19 cellular contexts compared by ENCODE assay signal in genomic region chr4:2354760-2355159, GRCh38.
DNase-seq lines count a peak whose midpoint lies in the region; ATAC-seq lines count a peak whose summit lies in the region.
"Had no signal": no experiment of that assay in that cellular context is flagged by ENCODE, and none has a peak within 500 bp of the region (broad histone marks: within the 10 kb centered on the region; RNA-seq: fewer than 3 reads in every experiment).

No MANE protein-coding gene starts in this region.

- H3K36me3 ChIP-seq in naive thymus-derived CD4-positive, alpha-beta T cell (ENCODE audit: control insufficient read depth in 2 of 3, insufficient read depth in 3 of 3, low read length in 3 of 3), result peaks cover 0 to 6% (median 0%) of the 10 kb centered on the region in 3 experiments
- H3K36me3 ChIP-seq: adrenal gland, cardiac muscle cell, vagina had no signal

- H3K36me3 Mint-ChIP-seq in activated T-cell treated with anti-CD3 and anti-CD28 coated beads, Interleukin-2, amount 50 U/mL, for 4 hours (ENCODE audit: insufficient read depth), result no peaks in the 10 kb centered on the region
- no peaks in the 10 kb centered on the region for H3K36me3 Mint-ChIP-seq in naive thymus-derived CD4-positive, alpha-beta T cell
- H3K36me3 Mint-ChIP-seq in stimulated activated naive CD8-positive, alpha-beta T cell treated with anti-CD3 and anti-CD28 coated beads, Interleukin-15, Interleukin-2, amounts not matched to agents 100 ng/mL and 50 ng/mL, for 24 hours (ENCODE audit: low read depth), result no peaks in the 10 kb centered on the region
- H3K36me3 Mint-ChIP-seq: mesothelial cell of epicardium had no signal

- ATAC-seq in activated T-cell treated with anti-CD3 and anti-CD28 coated beads, Interleukin-2, amount 50 U/mL, for 4 hours, result peak; percentile 48 to 52
- ATAC-seq in naive thymus-derived CD4-positive, alpha-beta T cell, result peak; percentile 45
- ATAC-seq in GM19351 (IDR thresholded peaks at IDR 0.05; ENCODE audit: unreplicated experiment), result no peak

- POLR2A ChIA-PET in naive thymus-derived CD4-positive, alpha-beta T cell (lab: Charles Lee), result no interaction called here

- no peak overlapping the region for H3K4me3 Mint-ChIP-seq in activated T-cell treated with anti-CD3 and anti-CD28 coated beads, Interleukin-2, amount 50 U/mL, for 4 hours
- peak overlapping the region in 1 of 10 donors; percentile 4 for H3K4me3 Mint-ChIP-seq in naive thymus-derived CD4-positive, alpha-beta T cell
- H3K4me3 Mint-ChIP-seq in stimulated activated naive CD8-positive, alpha-beta T cell treated with anti-CD3 and anti-CD28 coated beads, Interleukin-15, Interleukin-2, amounts not matched to agents 100 ng/mL and 50 ng/mL, for 24 hours, result no peak overlapping the region
- H3K4me3 Mint-ChIP-seq: mesothelial cell of epicardium had no signal

- no peaks in the 10 kb centered on the region for H3K9me3 Mint-ChIP-seq in activated T-cell treated with anti-CD3 and anti-CD28 coated beads, Interleukin-2, amount 50 U/mL, for 4 hours
- H3K9me3 Mint-ChIP-seq in naive thymus-derived CD4-positive, alpha-beta T cell, result no peaks in the 10 kb centered on the region
- no peaks in the 10 kb centered on the region for H3K9me3 Mint-ChIP-seq in stimulated activated naive CD8-positive, alpha-beta T cell treated with anti-CD3 and anti-CD28 coated beads, Interleukin-15, Interleukin-2, amounts not matched to agents 100 ng/mL and 50 ng/mL, for 24 hours
- H3K9me3 Mint-ChIP-seq: mesothelial cell of epicardium had no signal

- H3K27me3 Mint-ChIP-seq in activated T-cell treated with anti-CD3 and anti-CD28 coated beads, Interleukin-2, amount 50 U/mL, for 4 hours (ENCODE audit: low read depth), result no peaks in the 10 kb centered on the region
- H3K27me3 Mint-ChIP-seq in naive thymus-derived CD4-positive, alpha-beta T cell, result no peaks in the 10 kb centered on the region
- no peaks in the 10 kb centered on the region for H3K27me3 Mint-ChIP-seq in stimulated activated naive CD8-positive, alpha-beta T cell treated with anti-CD3 and anti-CD28 coated beads, Interleukin-15, Interleukin-2, amounts not matched to agents 100 ng/mL and 50 ng/mL, for 24 hours

- H3K27me3 ChIP-seq in naive thymus-derived CD4-positive, alpha-beta T cell (ENCODE audit: control insufficient read depth in 2 of 2, insufficient read depth in 2 of 2, low read length in 2 of 2), result no peaks in the 10 kb centered on the region
- H3K27me3 ChIP-seq: adrenal gland, cardiac muscle cell, vagina had no signal

- H3K27ac ChIP-seq in naive thymus-derived CD4-positive, alpha-beta T cell (ENCODE audit: low read depth, low read length), result no peak overlapping the region
- H3K27ac ChIP-seq: adrenal gland, cardiac muscle cell, vagina had no signal

- H3K27ac Mint-ChIP-seq in naive thymus-derived CD4-positive, alpha-beta T cell, result peak overlapping the region in 3 of 9 donors; percentile 38 to 77 (median 45)
- H3K27ac Mint-ChIP-seq in stimulated activated naive CD8-positive, alpha-beta T cell treated with anti-CD3 and anti-CD28 coated beads, Interleukin-15, Interleukin-2, amounts not matched to agents 100 ng/mL and 50 ng/mL, for 24 hours, result peak overlapping the region; percentile 26
- H3K27ac Mint-ChIP-seq: mesothelial cell of epicardium had no signal

- H3K9me3 ChIP-seq in naive thymus-derived CD4-positive, alpha-beta T cell (ENCODE audit: control insufficient read depth in 2 of 3, low read length in 3 of 3), result no peaks in the 10 kb centered on the region
- H3K9me3 ChIP-seq: adrenal gland, vagina had no signal

- CTCF ChIA-PET in naive thymus-derived CD4-positive, alpha-beta T cell (lab: Charles Lee), result interaction anchor here (1.2 to 1.5 kb wide), 3 partner anchors 134 to 137 kb away, joined by 3 to 7 read pairs (median 3); no protein-coding TSS in a partner anchor

- peaks cover 8% of the 10 kb centered on the region for H3K4me1 Mint-ChIP-seq in activated T-cell treated with anti-CD3 and anti-CD28 coated beads, Interleukin-2, amount 50 U/mL, for 4 hours (ENCODE audit: low read depth)
- peaks cover 0 to 11% (median 6%) of the 10 kb centered on the region in 7 donors for H3K4me1 Mint-ChIP-seq in naive thymus-derived CD4-positive, alpha-beta T cell
- H3K4me1 Mint-ChIP-seq in stimulated activated naive CD8-positive, alpha-beta T cell treated with anti-CD3 and anti-CD28 coated beads, Interleukin-15, Interleukin-2, amounts not matched to agents 100 ng/mL and 50 ng/mL, for 24 hours (ENCODE audit: low read depth), result peaks cover 11% of the 10 kb centered on the region
- H3K4me1 Mint-ChIP-seq: mesothelial cell of epicardium had no signal

- intact Hi-C loops in naive thymus-derived CD4-positive, alpha-beta T cell (cut with micrococcal nuclease), result loop anchor here (1.0 to 10.0 kb wide), 4 partner anchors 70 to 134 kb away; partner anchors contain the start of genes HAUS3 (in 1 of the 2) and POLN (in 1 of the 2)

- DNase-seq in activated gamma-delta T cell treated with Interleukin-2 at 50 U/mL for 16 hours (peak; percentile 29), activated gamma-delta T cell (lab: John Stamatoyannopoulos, UW) (no peak), NAMALWA (ENCODE audit: low spot score) (no peak), DMS153 treated with DMSO at 0.1 percent for 48 hours (lab: John Stamatoyannopoulos, UW; ENCODE audit: unreplicated experiment) (no peak)
- no peak for DNase-seq in activated T-cell treated with anti-CD3 and anti-CD28 coated beads, Interleukin-2, amount 50 U/mL, for 4 hours
- no peak for DNase-seq in naive thymus-derived CD4-positive, alpha-beta T cell
- DNase-seq: ACHN; activated CD4-positive, CD25-positive, alpha-beta regulatory T cell; EL; GOT3; NCI-H1436 treated with DMSO at 0.1 percent for 48 hours; NCI-H226; occipital lobe had no signal

- no peak overlapping the region for H3K4me3 ChIP-seq in naive thymus-derived CD4-positive, alpha-beta T cell (ENCODE audit: low read length)
- H3K4me3 ChIP-seq: adrenal gland, cardiac muscle cell, vagina had no signal

- no peaks in the 10 kb centered on the region for H3K4me1 ChIP-seq in naive thymus-derived CD4-positive, alpha-beta T cell (ENCODE audit: control insufficient read depth in 2 of 2, insufficient read depth in 2 of 2, low read length in 2 of 2)
- H3K4me1 ChIP-seq: vagina had no signal
